Comparison of ENCODE assay signal across 20 cellular contexts in the genomic region with DNA sequence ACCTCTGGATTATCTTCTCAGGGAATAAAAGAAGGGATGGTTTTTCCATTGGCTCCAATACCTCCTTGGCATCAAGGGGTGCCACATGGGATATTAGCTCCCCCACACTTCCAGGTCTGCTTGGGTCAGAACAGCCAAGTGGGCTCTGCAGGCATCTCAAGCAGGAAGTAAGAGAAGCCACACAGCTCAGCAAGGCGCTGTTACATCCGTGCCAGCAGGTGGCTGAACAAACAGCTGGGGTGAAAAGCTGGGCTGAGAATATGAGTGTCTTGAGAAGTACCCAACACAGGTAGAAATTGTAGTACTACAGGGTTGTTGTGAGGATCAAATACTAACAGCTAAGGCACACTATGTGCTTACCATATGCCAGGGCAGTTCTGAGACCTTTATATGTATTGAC.
"Had no signal": no experiment of that assay in that cellular context is flagged by ENCODE, and none has a peak within 500 bp of the region (broad histone marks: within the 10 kb centered on the region; RNA-seq: fewer than 3 reads in every experiment).

No MANE protein-coding gene starts in this region.

- H3K4me1 Mint-ChIP-seq: activated CD8-positive, alpha-beta memory T cell treated with anti-CD3 and anti-CD28 coated beads, Interleukin-2, amount 10 ng/mL, durations not matched to agents 7 days and 5 days; activated naive CD4-positive, alpha-beta T cell treated with anti-CD3 and anti-CD28 coated beads, Interleukin-2, amount 50 U/mL, for 24 hours; naive thymus-derived CD4-positive, alpha-beta T cell had no signal

- H3K27ac ChIP-seq: lower lobe of right lung, neutrophil, suprapubic skin, upper lobe of left lung had no signal

- H3K4me3 Mint-ChIP-seq: activated CD8-positive, alpha-beta memory T cell treated with anti-CD3 and anti-CD28 coated beads, Interleukin-2, amount 10 ng/mL, durations not matched to agents 7 days and 5 days; activated naive CD4-positive, alpha-beta T cell treated with anti-CD3 and anti-CD28 coated beads, Interleukin-2, amount 50 U/mL, for 24 hours; activated T-cell treated with anti-CD3 and anti-CD28 coated beads, Interleukin-2, amount 50 U/mL, for 24 hours; brain; immature natural killer cell; naive thymus-derived CD4-positive, alpha-beta T cell had no signal

- H3K36me3 ChIP-seq: lower lobe of right lung, neutrophil, suprapubic skin, upper lobe of left lung had no signal

- ATAC-seq: activated CD4-positive, CD25-positive, alpha-beta regulatory T cell treated with anti-CD3 and anti-CD28 coated beads, Interleukin-2, amount 50 U/mL, for 24 hours; activated CD8-positive, alpha-beta memory T cell treated with anti-CD3 and anti-CD28 coated beads, Interleukin-2, amount 10 ng/mL, durations not matched to agents 7 days and 5 days; esophagus mucosa; left cardiac atrium; lower lobe of right lung; naive thymus-derived CD4-positive, alpha-beta T cell; stimulated activated naive CD8-positive, alpha-beta T cell treated with anti-CD3 and anti-CD28 coated beads, Interleukin-15, Interleukin-2, amounts not matched to agents 100 U/mL and 50 U/mL, for 24 hours had no signal

- H3K4me3 ChIP-seq: dorsolateral prefrontal cortex, lower lobe of right lung, suprapubic skin, upper lobe of left lung had no signal

- H3K36me3 Mint-ChIP-seq: activated naive CD4-positive, alpha-beta T cell treated with anti-CD3 and anti-CD28 coated beads, Interleukin-2, amount 50 U/mL, for 24 hours had no signal

- H3K9me3 Mint-ChIP-seq: activated naive CD4-positive, alpha-beta T cell treated with anti-CD3 and anti-CD28 coated beads, Interleukin-2, amount 50 U/mL, for 24 hours; activated T-cell treated with anti-CD3 and anti-CD28 coated beads, Interleukin-2, amount 50 U/mL, for 24 hours; immature natural killer cell had no signal

- H3K27me3 Mint-ChIP-seq: activated CD8-positive, alpha-beta memory T cell treated with anti-CD3 and anti-CD28 coated beads, Interleukin-2, amount 10 ng/mL, durations not matched to agents 7 days and 5 days; brain had no signal

- H3K27me3 ChIP-seq: dorsolateral prefrontal cortex, neutrophil, suprapubic skin, upper lobe of left lung had no signal

- H3K27ac Mint-ChIP-seq: activated CD8-positive, alpha-beta memory T cell treated with anti-CD3 and anti-CD28 coated beads, Interleukin-2, amount 10 ng/mL, durations not matched to agents 7 days and 5 days; activated naive CD4-positive, alpha-beta T cell treated with anti-CD3 and anti-CD28 coated beads, Interleukin-2, amount 50 U/mL, for 24 hours; activated T-cell treated with anti-CD3 and anti-CD28 coated beads, Interleukin-2, amount 50 U/mL, for 24 hours; brain; immature natural killer cell; naive thymus-derived CD4-positive, alpha-beta T cell had no signal

- DNase-seq: activated CD8-positive, alpha-beta memory T cell treated with anti-CD3 and anti-CD28 coated beads, Interleukin-2, amount 10 ng/mL, durations not matched to agents 7 days and 5 days; activated effector memory CD4-positive, alpha-beta T cell treated with Interleukin-2 at 50 U/mL for 16 hours; activated T-cell treated with anti-CD3 and anti-CD28 coated beads, Interleukin-2, amount 50 U/mL, for 24 hours; amygdala; dorsolateral prefrontal cortex; immature natural killer cell; left cardiac atrium; lower lobe of right lung; naive thymus-derived CD4-positive, alpha-beta T cell; retina; stimulated activated CD4-positive, alpha-beta T cell treated with anti-CD3 and anti-CD28 coated beads, Interleukin-4, amount 100 ng/mL, for 1 hour; stimulated activated CD8-positive, alpha-beta memory T cell treated with anti-CD3 and anti-CD28 coated beads, Interleukin-4, amount 100 ng/mL, for 48 hours; stimulated activated naive CD8-positive, alpha-beta T cell treated with anti-CD3 and anti-CD28 coated beads, Interleukin-15, Interleukin-2, amounts not matched to agents 100 U/mL and 50 U/mL, for 24 hours; upper lobe of left lung had no signal

- H3K9me3 ChIP-seq: lower lobe of right lung, neutrophil, suprapubic skin, upper lobe of left lung had no signal

- H3K4me1 ChIP-seq: lower lobe of right lung had no signal
